8 cellular contexts compared by ENCODE assay signal in genomic region chr11:65859134-65859811, GRCh38. TPM values are rescaled to one million over a fixed set of nuclear protein-coding genes. Genes with fewer than 3 reads are reported as not detected.
DNase-seq lines count a peak whose midpoint lies in the region; ATAC-seq and TF ChIP-seq lines count a peak whose summit lies in the region.

No MANE protein-coding gene starts in this region.

- peak; percentile 53 for ATAC-seq in GM18498 (IDR thresholded peaks at IDR 0.05; ENCODE audit: unreplicated experiment)
- ATAC-seq in HG02938 (IDR thresholded peaks at IDR 0.05; ENCODE audit: unreplicated experiment), result peak; percentile 50
- peak; percentile 65 for ATAC-seq in T-helper 17 cell
- peak; percentile 79 for ATAC-seq in left ventricle myocardium superior

- TF ChIP-seq POLR2A in prostate gland (IDR thresholded peaks at IDR 0.05), result peak; percentile 87

- H3K4me1 ChIP-seq in prostate gland (replicated peaks), result peaks cover 12% of the 10 kb centered on the region
- no peaks in the 10 kb centered on the region for H3K4me1 ChIP-seq in urinary bladder (ENCODE audit: insufficient read depth)

- peaks cover 47% of the 10 kb centered on the region for H3K4me1 Mint-ChIP-seq in T-helper 17 cell

- peak; percentile 94 for DNase-seq in NCI-H1694 treated with DMSO at 0.1 percent for 48 hours (lab: John Stamatoyannopoulos, UW)
- DNase-seq in T-helper 17 cell, result peak; percentile 88 to 96 (median 95)
- DNase-seq in left ventricle myocardium superior, result peak; percentile 100
- peak; percentile 99 for DNase-seq in prostate gland (ENCODE audit: low spot score)

- peak overlapping the region; percentile 99 for H3K4me3 Mint-ChIP-seq in T-helper 17 cell

- peak overlapping the region; percentile 99 for H3K4me3 ChIP-seq in prostate gland
- peak overlapping the region; percentile 34 for H3K4me3 ChIP-seq in urinary bladder (ENCODE audit: low read depth, low read length)

- peaks cover 12% of the 10 kb centered on the region for H3K36me3 Mint-ChIP-seq in T-helper 17 cell (ENCODE audit: low read depth)

- H3K27me3 Mint-ChIP-seq in T-helper 17 cell, result no peaks in the 10 kb centered on the region

- peak overlapping the region; percentile 93 for H3K27ac ChIP-seq in angular gyrus (ENCODE audit: low read depth, low read length)
- H3K27ac ChIP-seq in prostate gland, result peak overlapping the region; percentile 94 to 96
- peak overlapping the region; percentile 95 for H3K27ac ChIP-seq in urinary bladder (ENCODE audit: low read depth)

- no peaks in the 10 kb centered on the region for H3K27me3 ChIP-seq in prostate gland (replicated peaks; ENCODE audit: insufficient read depth)

- H3K9me3 ChIP-seq in T-helper 17 cell (ENCODE audit: control insufficient read depth, low read length, poor library complexity, severe bottlenecking), result no peaks in the 10 kb centered on the region
- H3K9me3 ChIP-seq in prostate gland, result no peaks in the 10 kb centered on the region

- peak overlapping the region; percentile 99 for H3K27ac Mint-ChIP-seq in T-helper 17 cell

- H3K36me3 ChIP-seq in prostate gland, result peaks cover 15 to 35% of the 10 kb centered on the region in 2 donors
- no peaks in the 10 kb centered on the region for H3K36me3 ChIP-seq in urinary bladder (ENCODE audit: insufficient read depth)

- peak in 1 of 4 experiments; percentile 32 for TF ChIP-seq CTCF in prostate gland (IDR thresholded peaks at IDR 0.05)

- intact Hi-C loops in left ventricle myocardium superior (cut with micrococcal nuclease) (no loop called here), prostate gland (cut with DNase I) (loop anchor here (2.0 kb wide), 1 partner anchor 14 kb away; the partner anchor contains the start of gene EFEMP2)

- WGBS in prostate gland, result under 1% methylated on average over 37 of the region's 45 CpGs
- WGBS in urinary bladder, result under 1% methylated on average over 45 of the region's 45 CpGs

RNA-seq across cellular contexts. Expression of gene MUS81, which starts 1.0 kb away (rescaled TPM):
- total RNA-seq in T-helper 17 cell, result 10 to 100 TPM; 44.9 to 55.0 TPM
- 37.8 TPM for total RNA-seq in left ventricle myocardium superior
- total RNA-seq in prostate gland, result 10 to 100 TPM; 64.3 to 68.6 TPM
- total RNA-seq in urinary bladder, result 38.2 TPM
- 65.4 TPM for polyA plus RNA-seq in urinary bladder

RNA-seq across cellular contexts. Expression of gene CFL1, which starts 1.3 kb away (rescaled TPM):
- total RNA-seq in T-helper 17 cell, result 100 to 1,000 TPM; 642 to 738 TPM
- total RNA-seq in left ventricle myocardium superior, result 334 TPM
- total RNA-seq in prostate gland, result 100 to 1,000 TPM; 654 to 731 TPM
- total RNA-seq in urinary bladder, result 231 TPM
- polyA plus RNA-seq in urinary bladder, result 728 TPM

RNA-seq across cellular contexts. Expression of gene EFEMP2, which starts 13.3 kb away (rescaled TPM):
- total RNA-seq in T-helper 17 cell, result 1 to 10 TPM; 5.1 to 8.0 TPM
- 95.2 TPM for total RNA-seq in left ventricle myocardium superior
- 10 to 100 TPM; 40.0 to 84.5 TPM for total RNA-seq in prostate gland
- total RNA-seq in urinary bladder, result 43.3 TPM
- polyA plus RNA-seq in urinary bladder, result 120 TPM

RNA-seq across cellular contexts. Expression of gene CTSW, which starts 20.4 kb away (rescaled TPM):
- total RNA-seq in T-helper 17 cell (10 to 100 TPM; 19.7 to 52.7 TPM), left ventricle myocardium superior (1.1 TPM), prostate gland (1 to 10 TPM; 1.3 to 1.8 TPM), urinary bladder (2.7 TPM)
- polyA plus RNA-seq in urinary bladder, result 0.98 TPM

RNA-seq across cellular contexts. Expression of gene SNX32, which starts 25.5 kb away (rescaled TPM):
- total RNA-seq in T-helper 17 cell (under 1 TPM; 0.27 to 0.34 TPM), left ventricle myocardium superior (not detected), prostate gland (under 1 TPM in 1 of 2 donors, not detected in 1; 0.91 TPM), urinary bladder (0.85 TPM)
- polyA plus RNA-seq in urinary bladder, result 2.0 TPM

Comparison
In these comparisons a context has a peak if more than half of its experiments do, and no peak if none do; other contexts are left out.
1. Peak in every context shown above with its lines: DNase-seq, ATAC-seq, H3K4me3 ChIP-seq and H3K27ac ChIP-seq.